In the genomic region with DNA sequence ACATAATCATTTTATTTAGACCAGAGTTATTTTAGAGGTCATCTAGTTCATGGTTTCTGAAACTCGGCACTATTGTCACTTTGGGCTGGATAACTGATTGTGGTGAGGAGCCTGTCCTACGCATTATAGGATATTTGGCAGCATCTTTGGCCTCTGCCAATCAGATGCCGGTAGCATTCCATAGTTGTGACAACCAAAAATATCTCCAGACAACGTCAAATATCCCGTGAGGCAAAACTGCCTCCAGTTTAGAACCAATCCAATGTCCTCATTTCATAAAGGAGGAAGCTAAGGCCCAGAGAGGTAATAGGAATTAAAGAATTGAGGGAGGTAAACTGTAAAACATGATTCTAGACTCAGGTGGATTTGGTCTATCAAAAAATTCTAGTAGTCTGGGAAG, we compare ENCODE assay signal across 25 cellular contexts. TPM values are rescaled to one million over a fixed set of nuclear protein-coding genes. Genes with fewer than 3 reads are reported as not detected.
A peak's percentile ranks its signal among the peaks of the same experiment; 100 is the strongest.
DNase-seq lines count a peak whose midpoint lies in the region; FAIRE-seq and TF ChIP-seq lines count a peak whose summit lies in the region.
"Had no signal": no experiment of that assay in that cellular context is flagged by ENCODE, and none has a peak within 500 bp of the region (broad histone marks: within the 10 kb centered on the region; RNA-seq: fewer than 3 reads in every experiment).

No MANE protein-coding gene starts in this region.

- H3K9me3 ChIP-seq in left ventricle myocardium inferior (replicated peaks) (no peaks in the 10 kb centered on the region), right atrium auricular region (no peaks in the 10 kb centered on the region)
- H3K9me3 ChIP-seq: BE2C, BLaER1 had no signal

- H3K27ac ChIP-seq in left ventricle myocardium inferior (replicated peaks): peak overlapping the region; percentile 5
- peak overlapping the region in 1 of 2 donors; percentile 32 for H3K27ac ChIP-seq in right atrium auricular region
- H3K27ac ChIP-seq: BLaER1 had no signal

- DNase-seq in left ventricle myocardium inferior (no peak), right atrium auricular region (ENCODE audit: low spot score) (no peak), GM12891 (ENCODE audit: insufficient read length, low spot score) (no peak), M059J (ENCODE audit: low read depth) (peak; percentile 1), iPS-NIHi7 (ENCODE audit: extremely low spot score) (no peak)
- DNase-seq: 8988T; ACHN; BE2C; C1 segment of cervical spinal cord; CD4-positive, alpha-beta memory T cell; CD4-positive, CD25-positive, alpha-beta regulatory T cell; CD8-positive, alpha-beta memory T cell; COR-L47; DMS 273 treated with DMSO at 0.1 percent for 48 hours; DMS153; DMS53; DMS79; DND-41; EL; GDM1 had no signal

- H3K4me3 ChIP-seq in left ventricle myocardium inferior: no peak overlapping the region
- H3K4me3 ChIP-seq in right atrium auricular region: no peak overlapping the region
- H3K4me3 ChIP-seq: BLaER1, GM12878 had no signal

- H3K27me3 ChIP-seq in left ventricle myocardium inferior (ENCODE audit: low read depth) (no peaks in the 10 kb centered on the region), right atrium auricular region (no peaks in the 10 kb centered on the region)
- H3K27me3 ChIP-seq: BE2C, BLaER1 had no signal

- intact Hi-C loops in left ventricle myocardium inferior (cut with micrococcal nuclease): no loop called here

- H3K36me3 ChIP-seq in left ventricle myocardium inferior: no peaks in the 10 kb centered on the region
- no peaks in the 10 kb centered on the region for H3K36me3 ChIP-seq in right atrium auricular region
- H3K36me3 ChIP-seq: BE2C, BLaER1 had no signal

- TF ChIP-seq CTCF in left ventricle myocardium inferior (IDR thresholded peaks at IDR 0.05; ENCODE audit: borderline replicate concordance) (no peak), right atrium auricular region (IDR thresholded peaks at IDR 0.05) (no peak)

- H3K4me1 ChIP-seq in left ventricle myocardium inferior (peaks cover 4% of the 10 kb centered on the region), right atrium auricular region (no peaks in the 10 kb centered on the region)
- H3K4me1 ChIP-seq: BE2C, BLaER1 had no signal

- peak; percentile 5 for FAIRE-seq in GM12891 (lab: Jason Lieb, UNC)
- FAIRE-seq: A204.1, GM12878, GM19239 had no signal

- TF ChIP-seq POLR2A in GM12891 (IDR thresholded peaks at IDR 0.05; ENCODE audit: low read depth, low read length): no peak

TF ChIP-seq in GM12891, 5 proteins besides CTCF, POLR2A, EP300 and RAD21:
- TF ChIP-seq POLR2AphosphoS5 (IDR thresholded peaks at IDR 0.05; ENCODE audit: low read depth, low read length): no peak
- no peak for TF ChIP-seq SPI1 (IDR thresholded peaks at IDR 0.05; ENCODE audit: low read depth, low read length)
- no peak for TF ChIP-seq TAF1 (IDR thresholded peaks at IDR 0.05; ENCODE audit: low read depth, low read length)
- TF ChIP-seq PAX5 (IDR thresholded peaks at IDR 0.05; ENCODE audit: insufficient read depth, low read length, severe bottlenecking): no peak
- no peak for TF ChIP-seq POU2F2 (IDR thresholded peaks at IDR 0.05; ENCODE audit: low read depth, low read length)

RNA-seq across cellular contexts. Expression of gene ZMAT1, which starts 6.1 kb away (rescaled TPM):
- total RNA-seq in left ventricle myocardium inferior (5.6 TPM), right atrium auricular region (1 to 10 TPM; 4.2 to 4.4 TPM)
- 1.8 TPM for polyA plus RNA-seq in GM12891 (2012; ENCODE audit: low read depth, missing spikeins)
- total RNA-seq in M059J (2014; rRNA removed; shearing (Covaris generic)): 0.62 and 0.86 TPM in 2 replicates
- polyA plus RNA-seq: AG04450 had no signal
